10 cellular contexts compared by ENCODE assay signal in genomic region chr22:37627545-37627944, GRCh38. TPM values are rescaled to one million over a fixed set of nuclear protein-coding genes. Genes with fewer than 3 reads are reported as not detected.
A peak's percentile ranks its signal among the peaks of the same experiment; 100 is the strongest.
DNase-seq lines count a peak whose midpoint lies in the region; ATAC-seq and TF ChIP-seq lines count a peak whose summit lies in the region.
"Had no signal": no experiment of that assay in that cellular context is flagged by ENCODE, and none has a peak within 500 bp of the region (broad histone marks: within the 10 kb centered on the region; RNA-seq: fewer than 3 reads in every experiment).

No MANE protein-coding gene starts in this region.

- peak overlapping the region; percentile 88 for H3K27ac Mint-ChIP-seq in activated CD8-positive, alpha-beta memory T cell treated with anti-CD3 and anti-CD28 coated beads, Interleukin-2, amount 10 ng/mL, durations not matched to agents 7 days and 5 days

- H3K36me3 ChIP-seq in NT2/D1 (ENCODE audit: insufficient read depth, insufficient read length, low read length) (peaks cover 68% of the 10 kb centered on the region), stomach smooth muscle (ENCODE audit: control insufficient read depth in 2 of 2, insufficient read depth in 2 of 2, low read length in 2 of 2) (peaks cover 21 to 22% of the 10 kb centered on the region in 2 donors), body of pancreas (replicated peaks in 1 of 2; ENCODE audit: insufficient read depth in 1 of 2, low read depth in 2 of 2) (peaks cover 3 to 14% of the 10 kb centered on the region in 2 donors)

- ATAC-seq in activated CD8-positive, alpha-beta memory T cell treated with anti-CD3 and anti-CD28 coated beads, Interleukin-2, amount 10 ng/mL, durations not matched to agents 7 days and 5 days: peak; percentile 69
- ATAC-seq in left ventricle myocardium superior (no peak), HG03196 (IDR thresholded peaks at IDR 0.05; ENCODE audit: unreplicated experiment) (no peak), body of pancreas (no peak)

- H3K27ac ChIP-seq in stomach smooth muscle (ENCODE audit: low read length) (peak overlapping the region; percentile 92), body of pancreas (peak overlapping the region in 1 of 4 donors; percentile 40)

- CTCF ChIA-PET in activated CD8-positive, alpha-beta memory T cell treated with anti-CD3 and anti-CD28 coated beads, Interleukin-2, amount 10 ng/mL, durations not matched to agents 7 days and 5 days (lab: Charles Lee): interaction anchor here (0.9 to 34.1 kb wide), 5 partner anchors 8 to 43 kb away, joined by 4 to 1064 read pairs (median 156); partner anchors contain the start of genes GGA1, LGALS1, NOL12 and PDXP

- no peaks in the 10 kb centered on the region for H3K9me3 Mint-ChIP-seq in activated CD8-positive, alpha-beta memory T cell treated with anti-CD3 and anti-CD28 coated beads, Interleukin-2, amount 10 ng/mL, durations not matched to agents 7 days and 5 days (ENCODE audit: low read depth)

- 54 to 80% methylated on average over 1 to 6 of the region's 6 CpGs for WGBS in body of pancreas, 2 donors

- H3K27me3 Mint-ChIP-seq in activated CD8-positive, alpha-beta memory T cell treated with anti-CD3 and anti-CD28 coated beads, Interleukin-2, amount 10 ng/mL, durations not matched to agents 7 days and 5 days: no peaks in the 10 kb centered on the region

- peaks cover 56% of the 10 kb centered on the region for H3K4me1 Mint-ChIP-seq in activated CD8-positive, alpha-beta memory T cell treated with anti-CD3 and anti-CD28 coated beads, Interleukin-2, amount 10 ng/mL, durations not matched to agents 7 days and 5 days

- TF ChIP-seq POLR2A in body of pancreas (IDR thresholded peaks at IDR 0.05): no peak

- H3K9me3 ChIP-seq in NT2/D1 (ENCODE audit: insufficient read depth, low read length) (no peaks in the 10 kb centered on the region), stomach smooth muscle (ENCODE audit: control insufficient read depth in 2 of 2, low read length in 2 of 2) (no peaks in the 10 kb centered on the region), body of pancreas (no peaks in the 10 kb centered on the region)
- H3K9me3 ChIP-seq: adrenal gland had no signal

- H3K4me3 ChIP-seq in NT2/D1 (ENCODE audit: insufficient read length, low read depth): no peak overlapping the region
- no peak overlapping the region for H3K4me3 ChIP-seq in stomach smooth muscle (ENCODE audit: low read length in 2 of 2)
- no peak overlapping the region for H3K4me3 ChIP-seq in body of pancreas
- H3K4me3 ChIP-seq: adrenal gland had no signal

- intact Hi-C loops in left ventricle myocardium superior (cut with micrococcal nuclease): no loop called here
- intact Hi-C loops in body of pancreas (cut with DNase I): no loop called here

- peak overlapping the region; percentile 32 for H3K9ac ChIP-seq in NT2/D1 (ENCODE audit: insufficient read length, low read depth)
- peak overlapping the region in 1 of 2 donors; percentile 13 for H3K9ac ChIP-seq in stomach smooth muscle (ENCODE audit: low read length in 2 of 2)

- TF ChIP-seq CTCF in body of pancreas (IDR thresholded peaks at IDR 0.05): no peak

- H3K4me1 ChIP-seq in NT2/D1 (ENCODE audit: insufficient read depth, insufficient read length) (peaks cover 11% of the 10 kb centered on the region), stomach smooth muscle (ENCODE audit: control insufficient read depth, insufficient read depth, low read length) (peaks cover 49% of the 10 kb centered on the region), body of pancreas (no peaks in the 10 kb centered on the region)

- H3K27me3 ChIP-seq in NT2/D1 (ENCODE audit: insufficient read depth, insufficient read length) (no peaks in the 10 kb centered on the region), stomach smooth muscle (ENCODE audit: control insufficient read depth in 1 of 2, insufficient read depth in 2 of 2, low read length in 2 of 2) (no peaks in the 10 kb centered on the region), body of pancreas (no peaks in the 10 kb centered on the region)
- H3K27me3 ChIP-seq: adrenal gland had no signal

- H3K36me3 Mint-ChIP-seq in activated CD8-positive, alpha-beta memory T cell treated with anti-CD3 and anti-CD28 coated beads, Interleukin-2, amount 10 ng/mL, durations not matched to agents 7 days and 5 days: peaks cover 7% of the 10 kb centered on the region

- no peak overlapping the region for H3K4me3 Mint-ChIP-seq in activated CD8-positive, alpha-beta memory T cell treated with anti-CD3 and anti-CD28 coated beads, Interleukin-2, amount 10 ng/mL, durations not matched to agents 7 days and 5 days

- no peak for DNase-seq in NT2/D1 (ENCODE audit: low read depth, low spot score)
- peak; percentile 77 for DNase-seq in activated CD8-positive, alpha-beta memory T cell treated with anti-CD3 and anti-CD28 coated beads, Interleukin-2, amount 10 ng/mL, durations not matched to agents 7 days and 5 days
- DNase-seq in left ventricle myocardium superior: peak; percentile 56
- no peak for DNase-seq in iPS-NIHi7 (ENCODE audit: extremely low spot score)
- DNase-seq in body of pancreas: no peak
- DNase-seq in NCI-H748 treated with DMSO at 0.1 percent for 48 hours (lab: John Stamatoyannopoulos, UW): no peak
- DNase-seq: hippocampal formation had no signal

RNA-seq across cellular contexts. Expression of gene SH3BP1, which starts 11.9 kb away (rescaled TPM):
- total RNA-seq in activated CD8-positive, alpha-beta memory T cell treated with anti-CD3 and anti-CD28 coated beads, Interleukin-2, amount 10 ng/mL, durations not matched to agents 7 days and 5 days: 100 to 1,000 TPM; 231 to 275 TPM
- total RNA-seq in left ventricle myocardium superior: 2.7 TPM
- 10 to 100 TPM in 1 of 2 donors, 1 to 10 TPM in 1; 2.0 to 40.0 TPM for total RNA-seq in body of pancreas

RNA-seq across cellular contexts. Expression of gene GGA1, which starts 18.9 kb away (rescaled TPM):
- 10 to 100 TPM; 76.9 to 85.9 TPM for total RNA-seq in activated CD8-positive, alpha-beta memory T cell treated with anti-CD3 and anti-CD28 coated beads, Interleukin-2, amount 10 ng/mL, durations not matched to agents 7 days and 5 days
- total RNA-seq in left ventricle myocardium superior (28.5 TPM), body of pancreas (10 to 100 TPM; 38.4 to 42.5 TPM)

RNA-seq across cellular contexts. Expression of gene PDXP, which starts 31.0 kb away (rescaled TPM):
- 10 to 100 TPM; 25.9 to 32.6 TPM for total RNA-seq in activated CD8-positive, alpha-beta memory T cell treated with anti-CD3 and anti-CD28 coated beads, Interleukin-2, amount 10 ng/mL, durations not matched to agents 7 days and 5 days
- 21.5 TPM for total RNA-seq in left ventricle myocardium superior
- 10 to 100 TPM in 1 of 2 donors, 1 to 10 TPM in 1; 7.0 to 23.1 TPM for total RNA-seq in body of pancreas

RNA-seq across cellular contexts. Expression of gene LGALS2, which starts 47.7 kb away (rescaled TPM):
- total RNA-seq in activated CD8-positive, alpha-beta memory T cell treated with anti-CD3 and anti-CD28 coated beads, Interleukin-2, amount 10 ng/mL, durations not matched to agents 7 days and 5 days: not detected
- total RNA-seq in left ventricle myocardium superior (not detected), body of pancreas (10 to 100 TPM; 19.2 to 68.9 TPM)

RNA-seq across cellular contexts. Expression of gene LGALS1, which starts 47.9 kb away (rescaled TPM):
- total RNA-seq in activated CD8-positive, alpha-beta memory T cell treated with anti-CD3 and anti-CD28 coated beads, Interleukin-2, amount 10 ng/mL, durations not matched to agents 7 days and 5 days: 1,000 to 10,000 TPM; 1,392 to 1,515 TPM
- 1,086 TPM for total RNA-seq in left ventricle myocardium superior
- 100 to 1,000 TPM in 1 of 2 donors, 10 to 100 TPM in 1; 90.3 to 325 TPM for total RNA-seq in body of pancreas

Comparison
In these comparisons a context has a peak if more than half of its experiments do, and no peak if none do; other contexts are left out.
1. DNase-seq: peak in activated CD8-positive, alpha-beta memory T cell treated with anti-CD3 and anti-CD28 coated beads, Interleukin-2, amount 10 ng/mL, durations not matched to agents 7 days and 5 days (single experiment) and left ventricle myocardium superior (single experiment); none in NT2/D1 (single experiment), iPS-NIHi7 (single experiment), body of pancreas (0 of 4) and NCI-H748 treated with DMSO at 0.1 percent for 48 hours (single experiment).
2. RNA of gene SH3BP1, which starts 11.9 kb away (total RNA-seq): 231 to 275 TPM in activated CD8-positive, alpha-beta memory T cell treated with anti-CD3 and anti-CD28 coated beads, Interleukin-2, amount 10 ng/mL, durations not matched to agents 7 days and 5 days; 2.0 to 40.0 TPM in body of pancreas and 2.7 TPM in left ventricle myocardium superior (single experiment); every median in the first group is over 4 times any median in the second.